22 cellular contexts compared by ENCODE assay signal in the genomic region with DNA sequence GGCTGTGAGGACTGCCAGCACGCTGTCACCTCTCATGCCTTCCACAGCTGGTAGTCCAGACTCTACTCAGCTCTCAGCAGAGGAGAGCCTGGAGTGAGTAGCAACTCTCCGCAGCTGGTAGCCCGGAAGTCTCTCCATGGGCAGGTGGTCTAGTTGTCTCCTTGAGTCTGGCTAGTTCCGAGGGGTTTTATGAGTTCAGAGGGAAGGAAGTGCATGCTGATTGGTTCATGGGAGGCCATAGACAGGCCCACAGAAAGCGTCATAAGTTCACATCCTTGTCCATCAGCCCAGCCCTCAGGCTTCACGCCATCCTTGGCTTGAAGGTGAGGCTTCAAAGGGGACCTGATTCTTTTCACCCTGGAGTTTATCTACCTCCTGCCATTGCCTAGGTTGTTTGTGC.
DNase-seq lines count a peak whose midpoint lies in the region; ATAC-seq and TF ChIP-seq lines count a peak whose summit lies in the region.
"Had no signal": no experiment of that assay in that cellular context is flagged by ENCODE, and none has a peak within 500 bp of the region (broad histone marks: within the 10 kb centered on the region; RNA-seq: fewer than 3 reads in every experiment).

No MANE protein-coding gene starts in this region.

- no peak overlapping the region for H3K4me3 ChIP-seq in GM23338
- H3K4me3 ChIP-seq: A549, prostate gland, SK-N-MC, transverse colon had no signal

- intact Hi-C loops in left colon (cut with DNase I, micrococcal nuclease), result no loop called here

- H3K27me3 ChIP-seq in GM23338 (ENCODE audit: insufficient read depth), result no peaks in the 10 kb centered on the region
- H3K27me3 ChIP-seq: transverse colon had no signal

- H3K36me3 Mint-ChIP-seq in GM23338 (ENCODE audit: low read depth), result peaks cover 8% of the 10 kb centered on the region; the same call in 2 of the 3 replicates
- H3K36me3 Mint-ChIP-seq: CD8-positive, alpha-beta memory T cell; memory B cell had no signal

- no peaks in the 10 kb centered on the region for H3K79me2 ChIP-seq in GM23338 (replicated peaks; ENCODE audit: insufficient read depth)

- DNase-seq in HuH-7 (ENCODE audit: low spot score), result peak; percentile 62
- DNase-seq in NCI-H446 treated with DMSO at 0.1 percent for 48 hours (lab: John Stamatoyannopoulos, UW), result peak; percentile 7
- peak; percentile 5 for DNase-seq in UCSD-AML1 (lab: John Stamatoyannopoulos, UW; ENCODE audit: unreplicated experiment)
- DNase-seq in GM23338 (ENCODE audit: low spot score), result no peak
- no peak for DNase-seq in dedifferentiated amniotic fluid mesenchymal stem cell (ENCODE audit: extremely low spot score)
- DNase-seq in left colon, result no peak
- DNase-seq: activated CD4-positive, CD25-positive, alpha-beta regulatory T cell treated with anti-CD3 and anti-CD28 coated beads, Interleukin-2, amount 50 U/mL, for 72 hours; activated CD8-positive, alpha-beta T cell treated with anti-CD3 and anti-CD28 coated beads, Interleukin-2, amount 10 ng/mL, durations not matched to agents 7 days and 5 days; activated T-cell treated with anti-CD3 and anti-CD28 coated beads, Interleukin-2, amount 50 U/mL, for 1 hour; CD8-positive, alpha-beta memory T cell; cerebellar nuclear complex; GDM1; NCI-H1092; NCI-H510A treated with DMSO at 0.1 percent for 48 hours; T-helper 9 cell; transverse colon had no signal

- H3K9me3 Mint-ChIP-seq in GM23338, result peaks cover 8% of the 10 kb centered on the region; the same call in 1 of the 3 replicates
- H3K9me3 Mint-ChIP-seq: memory B cell had no signal

- H3K36me3 ChIP-seq in GM23338 (ENCODE audit: insufficient read depth), result no peaks in the 10 kb centered on the region
- H3K36me3 ChIP-seq: prostate gland, transverse colon had no signal

- H3K4me1 Mint-ChIP-seq in GM23338, result no peaks in the 10 kb centered on the region
- H3K4me1 Mint-ChIP-seq: CD8-positive, alpha-beta memory T cell; memory B cell had no signal

- no peak overlapping the region for H2AFZ ChIP-seq in GM23338

- no peak overlapping the region for H3K27ac Mint-ChIP-seq in GM23338
- H3K27ac Mint-ChIP-seq: activated CD8-positive, alpha-beta T cell treated with anti-CD3 and anti-CD28 coated beads, Interleukin-2, amount 10 ng/mL, durations not matched to agents 7 days and 5 days; CD8-positive, alpha-beta memory T cell; memory B cell had no signal

- no peaks in the 10 kb centered on the region for H3K4me1 ChIP-seq in GM23338 (ENCODE audit: insufficient read depth)
- H3K4me1 ChIP-seq: A549, prostate gland, transverse colon had no signal

- H3F3A ChIP-seq in GM23338 (replicated peaks; ENCODE audit: low read depth), result no peaks in the 10 kb centered on the region

- H3K4me3 Mint-ChIP-seq in GM23338, result no peak overlapping the region
- H3K4me3 Mint-ChIP-seq: activated CD8-positive, alpha-beta T cell treated with anti-CD3 and anti-CD28 coated beads, Interleukin-2, amount 10 ng/mL, durations not matched to agents 7 days and 5 days; memory B cell had no signal

- TF ChIP-seq CTCF in C4-2B (conservative IDR thresholded peaks at IDR 0.05) (no peak), GM23338 (conservative IDR thresholded peaks at IDR 0.05; ENCODE audit: low read depth in 2 of 2) (no peak)

- H3K4me2 ChIP-seq in GM23338, result no peak overlapping the region
- H3K4me2 ChIP-seq: A549 had no signal

- H3K27me3 Mint-ChIP-seq in GM23338 (ENCODE audit: insufficient read depth, low read depth, poor library complexity), result peaks cover 4% of the 10 kb centered on the region
- H3K27me3 Mint-ChIP-seq: CD8-positive, alpha-beta memory T cell; memory B cell had no signal

- H3K27ac ChIP-seq in C4-2B, result peak overlapping the region; percentile 62
- H3K27ac ChIP-seq in GM23338 (ENCODE audit: low read depth), result no peak overlapping the region
- H3K27ac ChIP-seq: A549, prostate gland, SK-N-MC, transverse colon had no signal

- H4K20me1 ChIP-seq in GM23338 (replicated peaks; ENCODE audit: insufficient read depth), result no peaks in the 10 kb centered on the region

- peaks cover 6% of the 10 kb centered on the region; the same call in 1 of the 2 replicates for H3K9me2 ChIP-seq in GM23338 (ENCODE audit: insufficient read depth)

- ATAC-seq in GM23338 (no peak), HG02981 (IDR thresholded peaks at IDR 0.05; ENCODE audit: unreplicated experiment) (no peak), left colon (no peak)
- ATAC-seq: A549; activated CD8-positive, alpha-beta T cell treated with anti-CD3 and anti-CD28 coated beads, Interleukin-2, amount 10 ng/mL, durations not matched to agents 7 days and 5 days had no signal

TF ChIP-seq in GM23338, 12 proteins besides CTCF, POLR2A, EP300 and RAD21:
- no peak for TF ChIP-seq ZNF331 (CRISPR knock-in tag; IDR thresholded peaks at IDR 0.05; ENCODE audit: low read depth)

Comparison
In these comparisons a context has a peak if more than half of its experiments do, and no peak if none do; other contexts are left out.
1. DNase-seq: peak in HuH-7 (single experiment), NCI-H446 treated with DMSO at 0.1 percent for 48 hours (single experiment) and UCSD-AML1 (single experiment); none in GM23338 (single experiment), dedifferentiated amniotic fluid mesenchymal stem cell (single experiment) and left colon (0 of 2).